9 cellular contexts compared by ENCODE assay signal in genomic region chr3:173993299-173993698, GRCh38.
DNase-seq lines count a peak whose midpoint lies in the region; ATAC-seq and TF ChIP-seq lines count a peak whose summit lies in the region.
"Had no signal": no experiment of that assay in that cellular context is flagged by ENCODE, and none has a peak within 500 bp of the region (broad histone marks: within the 10 kb centered on the region; RNA-seq: fewer than 3 reads in every experiment).

No MANE protein-coding gene starts in this region.

- no peaks in the 10 kb centered on the region; a peak in 1 of 4 replicates for H3K4me1 ChIP-seq in SK-N-SH (ENCODE audit: control insufficient read depth in 1 of 2, insufficient read depth in 2 of 2, low read depth in 1 of 2, low read length in 1 of 2)
- H3K4me1 ChIP-seq in testis, result peaks cover 3% of the 10 kb centered on the region
- H3K4me1 ChIP-seq: gastrocnemius medialis had no signal

- H3K27me3 Mint-ChIP-seq in HFFc6 (ENCODE audit: insufficient read depth), result no peaks in the 10 kb centered on the region
- no peaks in the 10 kb centered on the region for H3K27me3 Mint-ChIP-seq in T-helper 17 cell

- TF ChIP-seq CTCF in HFFc6 (IDR thresholded peaks at IDR 0.05), result peak; percentile 73
- TF ChIP-seq CTCF in SK-N-SH (IDR thresholded peaks at IDR 0.05), result peak; percentile 59
- no peak for TF ChIP-seq CTCF in testis (IDR thresholded peaks at IDR 0.05)

- CTCF ChIA-PET in SK-N-SH (lab: Yijun Ruan, JAX), result interaction anchor here (0.5 to 1.7 kb wide), 7 partner anchors 8 to 573 kb away, joined by 3 read pairs; no protein-coding TSS in a partner anchor

- POLR2A ChIA-PET in SK-N-SH (lab: Yijun Ruan, JAX), result no interaction called here

- intact Hi-C loops in testis (cut with DNase I; ENCODE audit: low total_unique reads), result no loop called here

- no peaks in the 10 kb centered on the region for H3K9me3 Mint-ChIP-seq in HFFc6

- 0% methylated on average over 1 of the region's 1 CpG for WGBS in SK-N-SH (ENCODE audit: low lambda C conversion rate)
- 47 to 59% methylated on average over 1 of the region's 1 CpG for WGBS in testis, 2 donors

- H3F3A ChIP-seq in SK-N-SH (replicated peaks; ENCODE audit: insufficient read depth), result peaks cover 3% of the 10 kb centered on the region

- H3K27me3 ChIP-seq in SK-N-SH (ENCODE audit: insufficient read depth) (no peaks in the 10 kb centered on the region), testis (no peaks in the 10 kb centered on the region)
- H3K27me3 ChIP-seq: gastrocnemius medialis had no signal

- peak; percentile 64 for TF ChIP-seq RAD21 in SK-N-SH (IDR thresholded peaks at IDR 0.05; ENCODE audit: low read length)

- H3K4me3 ChIP-seq in SK-N-SH (ENCODE audit: low read depth in 2 of 2, low read length in 1 of 2) (no peak overlapping the region; a peak in 1 of 4 replicates), testis (no peak overlapping the region)
- H3K4me3 ChIP-seq: gastrocnemius medialis had no signal

- peak overlapping the region; percentile 0; the same call in 1 of the 2 replicates for H3K4me3 Mint-ChIP-seq in HFFc6
- H3K4me3 Mint-ChIP-seq in T-helper 17 cell, result no peak overlapping the region

- H3K36me3 ChIP-seq in SK-N-SH (replicated peaks in 1 of 2; ENCODE audit: control insufficient read depth in 1 of 2, insufficient read depth in 2 of 2, low read length in 1 of 2) (no peaks in the 10 kb centered on the region), testis (ENCODE audit: low read depth, missing control alignments) (no peaks in the 10 kb centered on the region)
- H3K36me3 ChIP-seq: gastrocnemius medialis had no signal

- no peak for TF ChIP-seq POLR2A in testis (IDR thresholded peaks at IDR 0.05)

- H3K27ac Mint-ChIP-seq in HFFc6 (peak overlapping the region; percentile 36), T-helper 17 cell (no peak overlapping the region)

- H2AFZ ChIP-seq in SK-N-SH (ENCODE audit: low read depth), result no peak overlapping the region

- H3K79me2 ChIP-seq in SK-N-SH (ENCODE audit: insufficient read depth), result no peaks in the 10 kb centered on the region

- peak; percentile 94 for DNase-seq in COLO829 (ENCODE audit: low spot score)
- DNase-seq in HFFc6, result peak; percentile 77
- peak; percentile 6 for DNase-seq in SK-N-SH
- DNase-seq in iPS-NIHi11 (ENCODE audit: low spot score), result peak; percentile 39
- DNase-seq in T-helper 17 cell, result no peak
- DNase-seq in testis, result no peak
- no peak for DNase-seq in OCI-M2 (lab: John Stamatoyannopoulos, UW; ENCODE audit: unreplicated experiment)
- DNase-seq: gastrocnemius medialis had no signal

- no peaks in the 10 kb centered on the region for H4K20me1 ChIP-seq in SK-N-SH (ENCODE audit: insufficient read depth)

- H3K27ac ChIP-seq in SK-N-SH (ENCODE audit: low read depth in 2 of 2, low read length in 1 of 2) (peak overlapping the region in 1 of 2 experiments; percentile 26; a peak in 1 of 4 replicates), testis (no peak overlapping the region)
- H3K27ac ChIP-seq: gastrocnemius medialis had no signal

- H3K9me3 ChIP-seq in SK-N-SH (no peaks in the 10 kb centered on the region), T-helper 17 cell (ENCODE audit: control insufficient read depth, low read length, poor library complexity, severe bottlenecking) (no peaks in the 10 kb centered on the region), testis (no peaks in the 10 kb centered on the region)
- H3K9me3 ChIP-seq: gastrocnemius medialis had no signal

- no peak for ATAC-seq in T-helper 17 cell
- ATAC-seq in HG03354 (IDR thresholded peaks at IDR 0.05; ENCODE audit: poor library complexity, severe bottlenecking, unreplicated experiment), result no peak
- ATAC-seq: gastrocnemius medialis had no signal

- TF ChIP-seq EP300 in SK-N-SH (IDR thresholded peaks at IDR 0.05; ENCODE audit: borderline replicate concordance in 1 of 2, low read depth in 1 of 2, low read length in 1 of 2), result peak in 1 of 2 experiments; percentile 36; a peak in 1 of 4 replicates

- no peaks in the 10 kb centered on the region for H3K36me3 Mint-ChIP-seq in HFFc6 (ENCODE audit: low read depth)
- H3K36me3 Mint-ChIP-seq in T-helper 17 cell (ENCODE audit: low read depth), result no peaks in the 10 kb centered on the region

- no peaks in the 10 kb centered on the region for H3K9me2 ChIP-seq in SK-N-SH

- no peak overlapping the region for H3K9ac ChIP-seq in SK-N-SH

- H3K4me2 ChIP-seq in SK-N-SH, result no peak overlapping the region

- H3K4me1 Mint-ChIP-seq in HFFc6 (ENCODE audit: low read depth), result peaks cover 34% of the 10 kb centered on the region
- H3K4me1 Mint-ChIP-seq in T-helper 17 cell, result no peaks in the 10 kb centered on the region

TF ChIP-seq in SK-N-SH, 30 proteins besides CTCF, POLR2A, EP300 and RAD21:
- TF ChIP-seq JUND (IDR thresholded peaks at IDR 0.05), result peak; percentile 67
- no peak for TF ChIP-seq YY1 (IDR thresholded peaks at IDR 0.05; ENCODE audit: low read depth)
- no peak for TF ChIP-seq USF1 (IDR thresholded peaks at IDR 0.05; ENCODE audit: borderline replicate concordance, low read depth)
- no peak for TF ChIP-seq RCOR1 (IDR thresholded peaks at IDR 0.05; ENCODE audit: low read length)
- no peak for TF ChIP-seq MEF2A (IDR thresholded peaks at IDR 0.05; ENCODE audit: borderline replicate concordance, low read depth)
- TF ChIP-seq RXRA (IDR thresholded peaks at IDR 0.05; ENCODE audit: borderline replicate concordance, low read depth), result no peak
- peak; percentile 93 for TF ChIP-seq PBX3 (IDR thresholded peaks at IDR 0.05)
- no peak for TF ChIP-seq REST (IDR thresholded peaks at IDR 0.05; ENCODE audit: low read depth, low read length)
- peak; percentile 16; the same call in 1 of the 2 replicates for TF ChIP-seq FOSL2 (IDR thresholded peaks at IDR 0.05; ENCODE audit: borderline replicate concordance, low read depth)
- TF ChIP-seq SMC3 (IDR thresholded peaks at IDR 0.05; ENCODE audit: low read depth, low read length), result peak; percentile 43
- peak; percentile 8; the same call in 1 of the 2 replicates for TF ChIP-seq NFIC (IDR thresholded peaks at IDR 0.05; ENCODE audit: borderline replicate concordance)
- TF ChIP-seq MAX (IDR thresholded peaks at IDR 0.05; ENCODE audit: low read depth), result 0 out of 2 replicates have a peak, but pooled peaks have one; percentile 27
- no peak for TF ChIP-seq TAF1 (IDR thresholded peaks at IDR 0.05; ENCODE audit: borderline replicate concordance, low read depth, low read length)
- TF ChIP-seq TCF12 (IDR thresholded peaks at IDR 0.05), result peak; percentile 78

Comparison
In these comparisons a context has a peak if more than half of its experiments do, and no peak if none do; other contexts are left out.
1. DNase-seq: peak in COLO829 (single experiment), HFFc6 (single experiment), SK-N-SH (single experiment) and iPS-NIHi11 (single experiment); none in T-helper 17 cell (0 of 3), testis (single experiment) and OCI-M2 (single experiment).
2. CTCF ChIP-seq: peak in HFFc6 (single experiment) and SK-N-SH (single experiment); none in testis (0 of 3).